Comparison of ENCODE assay signal across 1 cellular context in the genomic region with DNA sequence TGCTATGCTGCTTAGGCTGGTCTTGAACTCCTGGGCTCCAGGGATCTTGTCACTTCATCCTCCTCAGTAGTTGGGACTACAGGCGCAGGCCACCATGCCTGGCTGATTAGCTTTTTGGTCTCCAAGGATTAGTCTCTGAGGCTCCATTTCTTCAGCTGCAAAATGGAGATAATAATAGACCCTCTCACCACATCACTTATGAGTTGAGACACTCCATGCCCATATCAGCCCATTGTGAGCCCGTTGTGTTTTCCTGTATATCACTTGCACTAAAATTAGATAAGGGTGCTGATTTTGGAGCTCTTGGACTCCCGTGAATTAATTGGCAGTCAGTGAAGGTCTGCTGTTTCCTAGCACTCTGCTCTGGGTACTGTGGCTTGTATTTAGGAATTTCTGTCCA.
TF ChIP-seq lines count a peak whose summit lies in the region.

No MANE protein-coding gene starts in this region.

TF ChIP-seq in HCT116, 20 proteins besides CTCF, POLR2A, EP300 and RAD21:
- TF ChIP-seq JUND (IDR thresholded peaks at IDR 0.05) = no peak
- no peak for TF ChIP-seq ZFX (IDR thresholded peaks at IDR 0.05)
- TF ChIP-seq ELF1 (IDR thresholded peaks at IDR 0.05; ENCODE audit: borderline replicate concordance, low read depth) = no peak
- TF ChIP-seq CEBPB (IDR thresholded peaks at IDR 0.05; ENCODE audit: low read depth) = no peak
- TF ChIP-seq SRF (IDR thresholded peaks at IDR 0.05; ENCODE audit: low read depth) = no peak
- TF ChIP-seq TCF7L2 (IDR thresholded peaks at IDR 0.05; ENCODE audit: borderline replicate concordance, extremely low read depth, insufficient read depth, insufficient read length) = no peak
- TF ChIP-seq, protein P1, sequence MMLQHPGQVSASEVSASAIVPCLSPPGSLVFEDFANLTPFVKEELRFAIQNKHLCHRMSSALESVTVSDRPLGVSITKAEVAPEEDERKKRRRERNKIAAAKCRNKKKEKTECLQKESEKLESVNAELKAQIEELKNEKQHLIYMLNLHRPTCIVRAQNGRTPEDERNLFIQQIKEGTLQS (IDR thresholded peaks at IDR 0.05) = no peak
- no peak for TF ChIP-seq FOSL1 (IDR thresholded peaks at IDR 0.05; ENCODE audit: low read depth)
- TF ChIP-seq, protein P2, sequence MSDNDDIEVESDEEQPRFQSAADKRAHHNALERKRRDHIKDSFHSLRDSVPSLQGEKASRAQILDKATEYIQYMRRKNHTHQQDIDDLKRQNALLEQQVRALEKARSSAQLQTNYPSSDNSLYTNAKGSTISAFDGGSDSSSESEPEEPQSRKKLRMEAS (IDR thresholded peaks at IDR 0.05) = no peak
- TF ChIP-seq YY1 (IDR thresholded peaks at IDR 0.05; ENCODE audit: extremely low read depth, insufficient replicate concordance, low read depth, low read length) = no peak
- no peak for TF ChIP-seq EGR1 (IDR thresholded peaks at IDR 0.05; ENCODE audit: low read depth)
- no peak for TF ChIP-seq CBX3 (IDR thresholded peaks at IDR 0.05; ENCODE audit: low read depth)
- no peak for TF ChIP-seq SP1 (IDR thresholded peaks at IDR 0.05; ENCODE audit: low read depth)
- no peak for TF ChIP-seq EZH2phosphoT487 (IDR thresholded peaks at IDR 0.05; ENCODE audit: borderline replicate concordance)
